ENCODE assay signal across 21 cellular contexts in genomic region chr3:152225176-152225575, GRCh38. TPM values are rescaled to one million over a fixed set of nuclear protein-coding genes. Genes with fewer than 3 reads are reported as not detected.
A peak's percentile ranks its signal among the peaks of the same experiment; 100 is the strongest.
DNase-seq lines count a peak whose midpoint lies in the region; ATAC-seq, FAIRE-seq and TF ChIP-seq lines count a peak whose summit lies in the region.
"Had no signal": no experiment of that assay in that cellular context is flagged by ENCODE, and none has a peak within 500 bp of the region (broad histone marks: within the 10 kb centered on the region; RNA-seq: fewer than 3 reads in every experiment).

No MANE protein-coding gene starts in this region.

- POLR2A ChIA-PET in activated CD4-positive, alpha-beta T cell treated with anti-CD3 and anti-CD28 coated beads for 36 hours (lab: Charles Lee): no interaction called here
- POLR2A ChIA-PET in activated CD4-positive, alpha-beta memory T cell treated with anti-CD3 and anti-CD28 coated beads, Interleukin-2, amount 10 ng/mL, durations not matched to agents 7 days and 5 days (lab: Charles Lee): no interaction called here

- no peak overlapping the region for H3K4me3 Mint-ChIP-seq in activated CD4-positive, alpha-beta T cell treated with anti-CD3 and anti-CD28 coated beads for 36 hours
- no peak overlapping the region for H3K4me3 Mint-ChIP-seq in activated CD4-positive, alpha-beta memory T cell treated with anti-CD3 and anti-CD28 coated beads, Interleukin-2, amount 10 ng/mL, durations not matched to agents 7 days and 5 days
- H3K4me3 Mint-ChIP-seq: HFFc6 had no signal

- H3K4me1 Mint-ChIP-seq in activated CD4-positive, alpha-beta T cell treated with anti-CD3 and anti-CD28 coated beads for 36 hours: peaks cover 67% of the 10 kb centered on the region
- peaks cover 36% of the 10 kb centered on the region for H3K4me1 Mint-ChIP-seq in activated CD4-positive, alpha-beta memory T cell treated with anti-CD3 and anti-CD28 coated beads, Interleukin-2, amount 10 ng/mL, durations not matched to agents 7 days and 5 days

- WGBS in neuronal stem cell (ENCODE audit: extremely low coverage in 2 of 2, insufficient read length in 2 of 2, insufficient replicate concordance in 1 of 2), 2 donors: no CpG with 5 or more reads among the region's 2 CpGs

- H3K4me3 ChIP-seq in neuronal stem cell (ENCODE audit: low read length in 2 of 2): no peak overlapping the region
- H3K4me3 ChIP-seq: spleen, vagina had no signal

- H3K14ac ChIP-seq in neuronal stem cell (ENCODE audit: low read length): no peak overlapping the region

- no peak overlapping the region for H3K23ac ChIP-seq in neuronal stem cell (ENCODE audit: low read depth, low read length, poor library complexity)

- H3K9me3 Mint-ChIP-seq in activated CD4-positive, alpha-beta T cell treated with anti-CD3 and anti-CD28 coated beads for 36 hours (ENCODE audit: low read depth): no peaks in the 10 kb centered on the region
- H3K9me3 Mint-ChIP-seq in activated CD4-positive, alpha-beta memory T cell treated with anti-CD3 and anti-CD28 coated beads, Interleukin-2, amount 10 ng/mL, durations not matched to agents 7 days and 5 days: no peaks in the 10 kb centered on the region
- H3K9me3 Mint-ChIP-seq: HFFc6 had no signal

- H3K27me3 Mint-ChIP-seq in activated CD4-positive, alpha-beta T cell treated with anti-CD3 and anti-CD28 coated beads for 36 hours: no peaks in the 10 kb centered on the region
- H3K27me3 Mint-ChIP-seq in activated CD4-positive, alpha-beta memory T cell treated with anti-CD3 and anti-CD28 coated beads, Interleukin-2, amount 10 ng/mL, durations not matched to agents 7 days and 5 days: no peaks in the 10 kb centered on the region

- no peak overlapping the region for H2AK5ac ChIP-seq in neuronal stem cell (ENCODE audit: low read depth, low read length)

- intact Hi-C loops in activated CD4-positive, alpha-beta T cell treated with anti-CD3 and anti-CD28 coated beads for 36 hours (cut with DNase I, micrococcal nuclease): no loop called here

- no peak overlapping the region for H3K27ac ChIP-seq in neuronal stem cell (replicated peaks; ENCODE audit: low read length)
- H3K27ac ChIP-seq: spleen, vagina had no signal

- CTCF ChIA-PET in activated CD4-positive, alpha-beta T cell treated with anti-CD3 and anti-CD28 coated beads for 36 hours (lab: Charles Lee): interaction anchor here (0.9 to 1.4 kb wide), 3 partner anchors 9 to 22 kb away, joined by 3 read pairs; no protein-coding TSS in a partner anchor
- CTCF ChIA-PET in activated CD4-positive, alpha-beta memory T cell treated with anti-CD3 and anti-CD28 coated beads, Interleukin-2, amount 10 ng/mL, durations not matched to agents 7 days and 5 days (lab: Charles Lee): no interaction called here

- H3K4me2 ChIP-seq in neuronal stem cell (ENCODE audit: insufficient read depth, low read length, poor library complexity, severe bottlenecking): no peak overlapping the region

- ATAC-seq in activated CD4-positive, alpha-beta T cell treated with anti-CD3 and anti-CD28 coated beads for 36 hours: no peak
- ATAC-seq: HepG2, left ventricle myocardium superior had no signal

- no peak overlapping the region for H4K91ac ChIP-seq in neuronal stem cell (ENCODE audit: low read depth, low read length, poor library complexity)

- no peaks in the 10 kb centered on the region for H3K27me3 ChIP-seq in neuronal stem cell (ENCODE audit: control insufficient read depth in 3 of 3, insufficient read depth in 3 of 3, low read depth in 1 of 3, low read length in 3 of 3)
- H3K27me3 ChIP-seq: spleen, vagina had no signal

- DNase-seq in activated CD4-positive, alpha-beta T cell treated with anti-CD3 and anti-CD28 coated beads for 36 hours: no peak
- DNase-seq in activated CD4-positive, alpha-beta T cell treated with anti-CD3 and anti-CD28 coated beads for 4 hours: no peak
- DNase-seq in H54 (ENCODE audit: insufficient read length, low spot score): no peak
- peak; percentile 27 for DNase-seq in astrocyte of the hippocampus (ENCODE audit: low read depth, low spot score)
- DNase-seq in neuronal stem cell (ENCODE audit: low spot score): no peak
- no peak for DNase-seq in activated CD4-positive, alpha-beta memory T cell treated with anti-CD3 and anti-CD28 coated beads, Interleukin-2, amount 10 ng/mL, durations not matched to agents 7 days and 5 days
- no peak for DNase-seq in DMS53 treated with DMSO at 0.1 percent for 48 hours (lab: John Stamatoyannopoulos, UW; ENCODE audit: unreplicated experiment)
- DNase-seq in SW 1271 (lab: John Stamatoyannopoulos, UW): no peak
- DNase-seq: 8988T; activated CD4-positive, alpha-beta T cell treated with anti-CD3 and anti-CD28 coated beads for 48 hours; activated effector memory CD4-positive, alpha-beta T cell treated with Interleukin-2 at 50 U/mL for 16 hours; HFFc6; left ventricle myocardium superior; MM.1S; NCI-H1694; NCI-H748 treated with DMSO at 0.1 percent for 48 hours; Right ventricle myocardium superior; spleen; stimulated activated CD4-positive, alpha-beta T cell treated with anti-CD3 and anti-CD28 coated beads, Interleukin-4, amount 100 ng/mL, for 24 hours had no signal

- H4K8ac ChIP-seq in neuronal stem cell (ENCODE audit: low read depth, low read length): no peak overlapping the region

- no peak overlapping the region for H3K18ac ChIP-seq in neuronal stem cell (ENCODE audit: low read length)

- H3K4ac ChIP-seq in neuronal stem cell (ENCODE audit: low read length): no peak overlapping the region

- H3K79me1 ChIP-seq in neuronal stem cell (ENCODE audit: low read depth, low read length): no peaks in the 10 kb centered on the region

- H3K36me3 Mint-ChIP-seq in activated CD4-positive, alpha-beta T cell treated with anti-CD3 and anti-CD28 coated beads for 36 hours (ENCODE audit: low read depth): no peaks in the 10 kb centered on the region
- peaks cover 2% of the 10 kb centered on the region for H3K36me3 Mint-ChIP-seq in activated CD4-positive, alpha-beta memory T cell treated with anti-CD3 and anti-CD28 coated beads, Interleukin-2, amount 10 ng/mL, durations not matched to agents 7 days and 5 days (ENCODE audit: low read depth)

- no peak overlapping the region for H2BK12ac ChIP-seq in neuronal stem cell (ENCODE audit: low read length)

- peaks cover 0 to 4% of the 10 kb centered on the region in 2 donors for H3K4me1 ChIP-seq in neuronal stem cell (ENCODE audit: control insufficient read depth in 2 of 2, insufficient read depth in 1 of 2, low read depth in 1 of 2, low read length in 2 of 2)
- H3K4me1 ChIP-seq: vagina had no signal

- TF ChIP-seq POLR2A in H54 (IDR thresholded peaks at IDR 0.05; ENCODE audit: low read depth, low read length): no peak

- H3K9me3 ChIP-seq in neuronal stem cell (replicated peaks in 1 of 2; ENCODE audit: control insufficient read depth in 2 of 2, insufficient read depth in 1 of 2, low read depth in 1 of 2, low read length in 2 of 2): peaks cover 0 to 1% of the 10 kb centered on the region in 2 donors
- H3K9me3 ChIP-seq: spleen, vagina had no signal

- no peaks in the 10 kb centered on the region for H3K36me3 ChIP-seq in neuronal stem cell (replicated peaks in 1 of 2; ENCODE audit: control insufficient read depth in 2 of 2, insufficient read depth in 2 of 2, low read length in 2 of 2)
- H3K36me3 ChIP-seq: spleen, vagina had no signal

- H2BK120ac ChIP-seq in neuronal stem cell (ENCODE audit: low read depth, low read length): no peak overlapping the region

- H2AFZ ChIP-seq in neuronal stem cell (ENCODE audit: low read length): peak overlapping the region; percentile 12

- H2BK5ac ChIP-seq in neuronal stem cell (ENCODE audit: low read length): no peak overlapping the region

- no peak overlapping the region for H2BK15ac ChIP-seq in neuronal stem cell (ENCODE audit: low read length)

- peak overlapping the region; percentile 5 for H3K27ac Mint-ChIP-seq in activated CD4-positive, alpha-beta T cell treated with anti-CD3 and anti-CD28 coated beads for 36 hours
- no peak overlapping the region for H3K27ac Mint-ChIP-seq in activated CD4-positive, alpha-beta memory T cell treated with anti-CD3 and anti-CD28 coated beads, Interleukin-2, amount 10 ng/mL, durations not matched to agents 7 days and 5 days
- H3K27ac Mint-ChIP-seq: HFFc6 had no signal

- no peak overlapping the region for H3K9ac ChIP-seq in neuronal stem cell (ENCODE audit: low read depth, low read length, poor library complexity)

- FAIRE-seq in H54 (lab: Jason Lieb, UNC): peak; percentile 33
- FAIRE-seq: HepG2 had no signal

RNA-seq across cellular contexts. Expression of gene MBNL1, which starts 43.6 kb away (rescaled TPM):
- total RNA-seq in activated CD4-positive, alpha-beta T cell treated with anti-CD3 and anti-CD28 coated beads for 36 hours: 100 to 1,000 TPM; 317 to 481 TPM
- 5.8 TPM for polyA plus RNA-seq in neuronal stem cell (2013, experiment 1 of 2)
- polyA plus RNA-seq in neuronal stem cell (2013, experiment 2 of 2): 6.1 TPM
- 100 to 1,000 TPM; 289 to 305 TPM for total RNA-seq in activated CD4-positive, alpha-beta memory T cell treated with anti-CD3 and anti-CD28 coated beads, Interleukin-2, amount 10 ng/mL, durations not matched to agents 7 days and 5 days
